Comparison of ENCODE assay signal across 21 cellular contexts in genomic region chr2:213537579-213537978, GRCh38.
DNase-seq lines count a peak whose midpoint lies in the region; ATAC-seq and TF ChIP-seq lines count a peak whose summit lies in the region.
"Had no signal": no experiment of that assay in that cellular context is flagged by ENCODE, and none has a peak within 500 bp of the region (broad histone marks: within the 10 kb centered on the region; RNA-seq: fewer than 3 reads in every experiment).

No MANE protein-coding gene starts in this region.

- no peak overlapping the region for H3K4me3 ChIP-seq in endodermal cell (ENCODE audit: low read length)
- H3K4me3 ChIP-seq: colonic mucosa, K562 had no signal

- no peak overlapping the region for H3K4me3 Mint-ChIP-seq in endodermal cell
- H3K4me3 Mint-ChIP-seq: T-helper 1 cell treated with Interleukin-12 subunit alpha and Interleukin-12 subunit beta and Interleukin-4 antibody, amounts not matched to agents 30 μg/mL and 1 μg/mL, for 36 hours; type B pancreatic cell had no signal

- H3K36me3 ChIP-seq in endodermal cell (ENCODE audit: control insufficient read depth, insufficient read depth, low read length): no peaks in the 10 kb centered on the region
- H3K36me3 ChIP-seq: colonic mucosa had no signal

- H3K4me1 Mint-ChIP-seq in endodermal cell: peaks cover 3% of the 10 kb centered on the region

- H3K36me3 Mint-ChIP-seq in endodermal cell (ENCODE audit: low read depth): no peaks in the 10 kb centered on the region
- H3K36me3 Mint-ChIP-seq: type B pancreatic cell had no signal

- H3K9me3 ChIP-seq in endodermal cell (ENCODE audit: control insufficient read depth, low read length): no peaks in the 10 kb centered on the region
- H3K9me3 ChIP-seq: colonic mucosa had no signal

- ATAC-seq in GM19043 (IDR thresholded peaks at IDR 0.05; ENCODE audit: low read depth, unreplicated experiment) (peak; percentile 49), GM21825 (IDR thresholded peaks at IDR 0.05; ENCODE audit: unreplicated experiment) (peak; percentile 62), HG03139 (IDR thresholded peaks at IDR 0.05; ENCODE audit: unreplicated experiment) (peak; percentile 55)
- ATAC-seq: K562 had no signal

- DNase-seq in DMS53 treated with DMSO at 0.1 percent for 48 hours (lab: John Stamatoyannopoulos, UW; ENCODE audit: unreplicated experiment) (peak; percentile 21), NCI-H2196 treated with DMSO at 0.1 percent for 48 hours (lab: John Stamatoyannopoulos, UW; ENCODE audit: unreplicated experiment) (no peak), OCI-M2 (lab: John Stamatoyannopoulos, UW; ENCODE audit: unreplicated experiment) (no peak), endodermal cell (no peak), occipital lobe (lab: John Stamatoyannopoulos, UW) (no peak)
- DNase-seq: activated CD4-positive, CD25-positive, alpha-beta regulatory T cell; activated gamma-delta T cell treated with Interleukin-2 at 50 U/mL for 16 hours; anterior cingulate cortex; colonic mucosa; DMS79; NCI-H1105 treated with DMSO at 0.1 percent for 48 hours; Right ventricle myocardium superior; stimulated activated naive CD4-positive, alpha-beta T cell treated with Interleukin-2 at 50 U/mL for 16 hours had no signal

- H3K27ac Mint-ChIP-seq in endodermal cell: no peak overlapping the region
- H3K27ac Mint-ChIP-seq: T-helper 1 cell treated with Interleukin-12 subunit alpha and Interleukin-12 subunit beta and Interleukin-4 antibody, amounts not matched to agents 30 μg/mL and 1 μg/mL, for 36 hours; type B pancreatic cell had no signal

- no peaks in the 10 kb centered on the region for H3K4me1 ChIP-seq in endodermal cell (ENCODE audit: control insufficient read depth, insufficient read depth, low read length)
- H3K4me1 ChIP-seq: colonic mucosa had no signal

- H3K27me3 ChIP-seq in endodermal cell (ENCODE audit: control insufficient read depth, insufficient read depth, low read length, poor library complexity, severe bottlenecking): no peaks in the 10 kb centered on the region
- H3K27me3 ChIP-seq: colonic mucosa had no signal

- WGBS in endodermal cell (ENCODE audit: insufficient coverage in 1 of 2, insufficient read length in 1 of 2), 2 experiments: 96 to 100% methylated on average over 1 of the region's 1 CpG

- TF ChIP-seq CTCF in endodermal cell (conservative IDR thresholded peaks at IDR 0.05): no peak

- no peaks in the 10 kb centered on the region for H3K9me3 Mint-ChIP-seq in endodermal cell
- H3K9me3 Mint-ChIP-seq: T-helper 1 cell treated with Interleukin-12 subunit alpha and Interleukin-12 subunit beta and Interleukin-4 antibody, amounts not matched to agents 30 μg/mL and 1 μg/mL, for 36 hours; type B pancreatic cell had no signal

- H3K27ac ChIP-seq in endodermal cell (ENCODE audit: low read depth, low read length): no peak overlapping the region
- H3K27ac ChIP-seq: C4-2B, colonic mucosa, epithelial cell of prostate had no signal

- H3K9ac ChIP-seq in endodermal cell (ENCODE audit: extremely low read depth, low read length, poor library complexity, severe bottlenecking): no peak overlapping the region

- H3K27me3 Mint-ChIP-seq in endodermal cell (ENCODE audit: insufficient read depth): no peaks in the 10 kb centered on the region
- H3K27me3 Mint-ChIP-seq: type B pancreatic cell had no signal
